ENCODE assay signal across 11 cellular contexts in the genomic region with DNA sequence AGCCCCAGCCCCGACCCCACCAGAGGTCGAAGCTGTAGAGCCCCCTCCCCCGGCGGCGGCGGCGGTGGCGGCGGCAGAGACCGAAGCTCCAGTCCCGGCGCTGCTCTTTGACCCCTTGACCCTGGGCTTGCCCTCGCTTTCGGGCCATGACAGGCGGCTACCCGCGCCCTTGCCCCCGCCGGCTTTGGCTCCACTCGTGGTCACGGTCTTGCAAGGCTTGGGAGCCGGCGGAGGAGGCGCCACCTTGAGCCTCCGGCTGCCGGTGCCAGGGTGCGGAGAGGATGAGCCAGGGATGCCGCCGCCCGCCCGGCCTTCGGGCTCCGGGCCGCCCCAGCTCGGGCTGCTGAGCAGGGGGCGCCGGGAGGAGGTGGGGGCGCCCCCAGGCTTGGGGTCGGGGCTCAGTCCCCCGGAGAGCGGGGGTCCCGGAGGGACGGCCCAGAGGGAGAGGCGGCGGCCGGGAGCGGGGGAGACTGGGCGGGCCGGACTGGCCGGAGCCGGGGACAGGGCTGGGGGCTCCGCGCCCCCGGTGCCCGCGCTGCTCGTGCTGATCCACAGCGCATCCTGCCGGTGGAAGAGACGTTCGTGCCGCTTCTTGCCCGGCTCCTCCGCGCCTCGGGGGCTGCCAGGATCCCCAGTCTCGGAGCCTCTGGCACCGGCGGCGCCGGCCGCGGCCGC. TPM values are rescaled to one million over a fixed set of nuclear protein-coding genes. Genes with fewer than 3 reads are reported as not detected.
DNase-seq lines count a peak whose midpoint lies in the region; TF ChIP-seq lines count a peak whose summit lies in the region.
"Had no signal": no experiment of that assay in that cellular context is flagged by ENCODE, and none has a peak within 500 bp of the region (broad histone marks: within the 10 kb centered on the region; RNA-seq: fewer than 3 reads in every experiment).

No MANE protein-coding gene starts in this region.

- H3K36me3 ChIP-seq in kidney epithelial cell (ENCODE audit: control insufficient read depth, insufficient read depth, low read length): no peaks in the 10 kb centered on the region

- no peaks in the 10 kb centered on the region for H3K36me3 Mint-ChIP-seq in MCF 10A (ENCODE audit: insufficient read depth, unreplicated experiment)
- peaks cover 4% of the 10 kb centered on the region for H3K36me3 Mint-ChIP-seq in type B pancreatic cell

- no peak overlapping the region for H3K4me3 ChIP-seq in kidney epithelial cell (ENCODE audit: low read depth, low read length)

- intact Hi-C loops in MCF 10A (cut with micrococcal nuclease): loop anchor here (2.0 kb wide), 1 partner anchor 155 kb away; no protein-coding TSS in a partner anchor

- H3K27ac Mint-ChIP-seq in MCF 10A (ENCODE audit: low read depth, unreplicated experiment): no peak overlapping the region
- no peak overlapping the region for H3K27ac Mint-ChIP-seq in type B pancreatic cell
- H3K27ac Mint-ChIP-seq: CD14-positive monocyte, memory B cell had no signal

- POLR2A ChIA-PET in MCF 10A (lab: Yijun Ruan, JAX): interaction anchor here (4.5 kb wide), 1 partner anchor 11 kb away, joined by 17 read pairs; no protein-coding TSS in a partner anchor

- BruUV-seq in MCF 10A (replicated peaks; lab: Mats Ljungman, UMichigan): no TSS peak

- H3K4me1 Mint-ChIP-seq in MCF 10A (ENCODE audit: insufficient read depth, unreplicated experiment): peaks cover 11% of the 10 kb centered on the region
- H3K4me1 Mint-ChIP-seq in type B pancreatic cell (ENCODE audit: unreplicated experiment): peaks cover 15% of the 10 kb centered on the region

- peak; percentile 12 for TF ChIP-seq CTCF in MCF 10A (IDR thresholded peaks at IDR 0.05; ENCODE audit: unreplicated experiment)
- TF ChIP-seq CTCF in kidney epithelial cell (IDR thresholded peaks at IDR 0.05; ENCODE audit: insufficient read depth, low read length, poor library complexity, severe bottlenecking): peak; percentile 5
- peak; percentile 52 for TF ChIP-seq CTCF in type B pancreatic cell (conservative IDR thresholded peaks at IDR 0.05)

- peak; percentile 56 for DNase-seq in NCI-H748 (lab: John Stamatoyannopoulos, UW; ENCODE audit: unreplicated experiment)
- no peak for DNase-seq in NCI-H748 treated with DMSO at 0.1 percent for 48 hours (lab: John Stamatoyannopoulos, UW)
- DNase-seq in MCF 10A (ENCODE audit: unreplicated experiment): no peak
- DNase-seq in kidney epithelial cell (ENCODE audit: low read depth): no peak
- DNase-seq in type B pancreatic cell (ENCODE audit: extremely low spot score, unreplicated experiment): no peak
- DNase-seq in activated T-cell treated with anti-CD3 and anti-CD28 coated beads, Interleukin-2, amount 50 U/mL, for 48 hours: no peak
- DNase-seq in activated naive CD4-positive, alpha-beta T cell treated with anti-CD3 and anti-CD28 coated beads, Interleukin-2, amount 50 U/mL, for 16 hours: no peak
- DNase-seq in GDM1 (lab: John Stamatoyannopoulos, UW): no peak
- DNase-seq: KG1 had no signal

- no peak overlapping the region for H3K4me3 Mint-ChIP-seq in MCF 10A (ENCODE audit: unreplicated experiment)
- no peak overlapping the region for H3K4me3 Mint-ChIP-seq in type B pancreatic cell
- H3K4me3 Mint-ChIP-seq: CD14-positive monocyte, memory B cell had no signal

- H3K9me3 Mint-ChIP-seq in MCF 10A (ENCODE audit: unreplicated experiment) (no peaks in the 10 kb centered on the region), type B pancreatic cell (no peaks in the 10 kb centered on the region)
- H3K9me3 Mint-ChIP-seq: CD14-positive monocyte, memory B cell had no signal

- CTCF ChIA-PET in MCF 10A (lab: Yijun Ruan, JAX): interaction anchor here (0.6 to 4.2 kb wide), 7 partner anchors 12 to 156 kb away, joined by 3 to 43 read pairs (median 4); no protein-coding TSS in a partner anchor

- H3K27me3 Mint-ChIP-seq in MCF 10A (ENCODE audit: insufficient read depth, unreplicated experiment) (peaks cover 68% of the 10 kb centered on the region), type B pancreatic cell (peaks cover 83% of the 10 kb centered on the region)
- H3K27me3 Mint-ChIP-seq: memory B cell had no signal

- peaks cover 92% of the 10 kb centered on the region for H3K27me3 ChIP-seq in kidney epithelial cell (ENCODE audit: control insufficient read depth, insufficient read depth, low read length)

RNA-seq across cellular contexts. Expression of a gene that starts 0.9 kb away (rescaled TPM):
- 0.19 TPM in 1 of 2 replicates, not detected in the other for total RNA-seq in MCF 10A (2022)
- under 0.01 TPM in 1 of 2 replicates, not detected in the other for total RNA-seq in kidney epithelial cell
- total RNA-seq in type B pancreatic cell (ENCODE audit: low replicate concordance): 0.33 and 4.1 TPM in 2 replicates

RNA-seq across cellular contexts. Expression of a gene that starts 7.2 kb away (rescaled TPM):
- total RNA-seq in MCF 10A (2022) (24.8 and 30.9 TPM in 2 replicates), kidney epithelial cell (39.6 and 77.1 TPM in 2 replicates), type B pancreatic cell (ENCODE audit: low replicate concordance) (34.8 and 40.8 TPM in 2 replicates)

RNA-seq across cellular contexts. Expression of a gene that starts 14.5 kb away (rescaled TPM):
- total RNA-seq in MCF 10A (2022): 117 and 123 TPM in 2 replicates
- 257 and 298 TPM in 2 replicates for total RNA-seq in kidney epithelial cell
- 124 and 193 TPM in 2 replicates for total RNA-seq in type B pancreatic cell (ENCODE audit: low replicate concordance)

RNA-seq across cellular contexts. Expression of a gene that starts 17.3 kb away (rescaled TPM):
- 8.7 and 12.5 TPM in 2 replicates for total RNA-seq in MCF 10A (2022)
- 15.1 and 16.7 TPM in 2 replicates for total RNA-seq in kidney epithelial cell
- total RNA-seq in type B pancreatic cell (ENCODE audit: low replicate concordance): 15.0 and 20.1 TPM in 2 replicates

RNA-seq across cellular contexts. Expression of a gene that starts 29.3 kb away (rescaled TPM):
- total RNA-seq in MCF 10A (2022): 12.6 and 27.5 TPM in 2 replicates
- 4.3 and 5.2 TPM in 2 replicates for total RNA-seq in kidney epithelial cell
- total RNA-seq in type B pancreatic cell (ENCODE audit: low replicate concordance): 1.4 and 2.2 TPM in 2 replicates
